In genomic region chr2:155966071-155966471, GRCh38 we compare ENCODE assay signal across 7 cellular contexts.
A peak's percentile ranks its signal among the peaks of the same experiment; 100 is the strongest.
DNase-seq lines count a peak whose midpoint lies in the region; ATAC-seq, FAIRE-seq and TF ChIP-seq lines count a peak whose summit lies in the region.
"Not testable (repeated sequence)": the region's sequence is repeated elsewhere in the genome, so short reads cannot be mapped to it uniquely, and the experiment has no call there.

No MANE protein-coding gene starts in this region.

- peak overlapping the region; percentile 71 for H3K18ac ChIP-seq in H1 (ENCODE audit: extremely low read depth, low read length)

- not testable (repeated sequence) for H3K27ac Mint-ChIP-seq in osteocyte (ENCODE audit: unreplicated experiment)

- not testable (repeated sequence) for BruUV-seq in HepG2 (replicated peaks; lab: Mats Ljungman, UMichigan)

- TF ChIP-seq EP300 in H1 (IDR thresholded peaks at IDR 0.05; ENCODE audit: borderline replicate concordance in 1 of 2, low read depth in 2 of 2, low read length in 2 of 2); HepG2 (IDR thresholded peaks at IDR 0.05; ENCODE audit: low read depth in 2 of 2, low read length in 2 of 2); HepG2 (CRISPR knock-in tag; IDR thresholded peaks at IDR 0.05; ENCODE audit: borderline replicate concordance): not testable (repeated sequence)

- H4K5ac ChIP-seq in H1 (ENCODE audit: insufficient read length, low read depth, low read length), result not testable (repeated sequence)

- TF ChIP-seq RAD21 in H1 (IDR thresholded peaks at IDR 0.05 in 1 of 2, conservative IDR thresholded peaks at IDR 0.05 in 1 of 2; ENCODE audit: low read depth in 2 of 2, low read length in 2 of 2); HepG2 (CRISPR knock-in tag; IDR thresholded peaks at IDR 0.05): not testable (repeated sequence)

- H3K27ac ChIP-seq in HUES64 (ENCODE audit: low read depth, low read length); H1 (ENCODE audit: low read depth, low read length); HepG2 (ENCODE audit: extremely low read length, insufficient read depth, low read length): not testable (repeated sequence)

- not testable (repeated sequence) for H3K4me1 Mint-ChIP-seq in osteocyte (ENCODE audit: unreplicated experiment)

- DNase-seq in ELF-1 (ENCODE audit: low read depth, low spot score), result peak; percentile 65
- DNase-seq in NCI-H2227 treated with DMSO at 0.1 percent for 48 hours (lab: John Stamatoyannopoulos, UW), result peak; percentile 43
- DNase-seq in NT2/D1 (ENCODE audit: low read depth, low spot score); osteocyte (ENCODE audit: extremely low spot score, unreplicated experiment): not testable (repeated sequence)
- peak; percentile 10 to 51 for DNase-seq in H1 (ENCODE audit: low read depth in 1 of 2, low spot score in 2 of 2)
- DNase-seq in HepG2 (ENCODE audit: low spot score), result peak; percentile 8

- H3K4ac ChIP-seq in H1 (replicated peaks; ENCODE audit: insufficient read length, low read depth, low read length), result not testable (repeated sequence)

- CTCF ChIA-PET in H1 (lab: Charles Lee; ENCODE audit: partially characterized antibody); HepG2 (lab: Yijun Ruan, JAX; ENCODE audit: low intra/inter-chr PET ratio, low total read pairs): not testable (repeated sequence)

- H2AK5ac ChIP-seq in H1 (ENCODE audit: low read depth, low read length), result not testable (repeated sequence)

- intact Hi-C loops in HepG2 (cut with micrococcal nuclease; ENCODE audit: unreplicated experiment), result not testable (repeated sequence)

- H3K79me1 ChIP-seq in H1 (ENCODE audit: low read depth, low read length), result not testable (repeated sequence)

- H3K9me3 Mint-ChIP-seq in osteocyte (ENCODE audit: unreplicated experiment), result not testable (repeated sequence)

- TF ChIP-seq CTCF in H1 (IDR thresholded peaks at IDR 0.05; ENCODE audit: control extremely low read depth in 1 of 3, insufficient read depth in 1 of 3, low read depth in 1 of 3, low read length in 3 of 3); HepG2 (CRISPR knock-in tag; IDR thresholded peaks at IDR 0.05); osteocyte (IDR thresholded peaks at IDR 0.05): not testable (repeated sequence)

- POLR2A ChIA-PET in H1 (lab: Charles Lee; ENCODE audit: partially characterized antibody), result interaction anchor here (0.7 to 1.2 kb wide), 3 partner anchors 10 to 123 kb away, joined by 3 read pairs; no protein-coding TSS in a partner anchor
- POLR2A ChIA-PET in HepG2 (lab: Yijun Ruan, JAX), result not testable (repeated sequence)

- H4K91ac ChIP-seq in H1 (replicated peaks; ENCODE audit: insufficient read length, low read length), result not testable (repeated sequence)

- not testable (repeated sequence) for TF ChIP-seq POLR2A in H1 (IDR thresholded peaks at IDR 0.05; ENCODE audit: control extremely low read depth in 1 of 2, low read depth in 2 of 2, low read length in 2 of 2); HepG2 (IDR thresholded peaks at IDR 0.05; ENCODE audit: insufficient read depth in 1 of 2, low read depth in 2 of 2, low read length in 2 of 2)

- in situ Hi-C loops in HepG2 (cut with HindIII; ENCODE audit: extremely low pct_ligation_motif_present, low pct_unique_long_range_greater_than_20kb), result not testable (repeated sequence)

- FAIRE-seq in H1 (lab: Jason Lieb, UNC); HepG2 (lab: Jason Lieb, UNC): not testable (repeated sequence)

- H3K4me3 ChIP-seq in HUES64 (ENCODE audit: low read length), result peak overlapping the region; percentile 38
- peak overlapping the region; percentile 46 for H3K4me3 ChIP-seq in NT2/D1 (ENCODE audit: insufficient read length, low read depth)
- peak overlapping the region in 2 of 4 experiments; percentile 30 to 42; a peak in 2 of 8 replicates for H3K4me3 ChIP-seq in H1 (ENCODE audit: extremely low read depth in 1 of 4, insufficient read depth in 2 of 4, low read depth in 3 of 4, low read length in 4 of 4)
- not testable (repeated sequence) for H3K4me3 ChIP-seq in HepG2 (replicated peaks in 1 of 3; ENCODE audit: insufficient read depth in 1 of 3, low read depth in 2 of 3, low read length in 3 of 3)

- H3K36me3 ChIP-seq in HUES64 (ENCODE audit: insufficient read depth, low read length); NT2/D1 (ENCODE audit: insufficient read depth, insufficient read length, low read length); H1 (ENCODE audit: control insufficient read depth in 2 of 4, insufficient read depth in 4 of 4, low read length in 3 of 4); HepG2 (replicated peaks in 1 of 2; ENCODE audit: control insufficient read depth in 1 of 2, insufficient read depth in 2 of 2, low read length in 2 of 2): not testable (repeated sequence)

- H2BK15ac ChIP-seq in H1 (ENCODE audit: low read length), result not testable (repeated sequence)

- H3K56ac ChIP-seq in H1 (replicated peaks; ENCODE audit: insufficient read length, low read depth, low read length), result not testable (repeated sequence)

- H2BK120ac ChIP-seq in H1 (replicated peaks; ENCODE audit: low read depth, low read length), result not testable (repeated sequence)

- not testable (repeated sequence) for H3K27me3 ChIP-seq in HUES64 (ENCODE audit: insufficient read depth, low read length); NT2/D1 (ENCODE audit: insufficient read depth, insufficient read length); H1 (replicated peaks in 1 of 4; ENCODE audit: control insufficient read depth in 3 of 4, extremely low read depth in 1 of 4, insufficient read depth in 3 of 4, low read length in 3 of 4); HepG2 (ENCODE audit: control insufficient read depth in 1 of 2, insufficient read depth in 2 of 2, low read length in 2 of 2)

- ATAC-seq in HepG2, result peak; percentile 91

- H4K20me1 ChIP-seq in H1 (replicated peaks in 1 of 2; ENCODE audit: control insufficient read depth in 1 of 2, insufficient read depth in 2 of 2, low read length in 2 of 2); HepG2 (ENCODE audit: insufficient read depth, low read length): not testable (repeated sequence)

- H2BK20ac ChIP-seq in H1 (ENCODE audit: low read length), result not testable (repeated sequence)

- H2BK5ac ChIP-seq in H1 (ENCODE audit: low read depth, low read length), result not testable (repeated sequence)

- H2AFZ ChIP-seq in H1 (ENCODE audit: low read length), result peak overlapping the region; percentile 81; the same call in 1 of the 2 replicates
- H2AFZ ChIP-seq in HepG2 (ENCODE audit: low read length), result not testable (repeated sequence)

- H3K9ac ChIP-seq in HUES64 (ENCODE audit: low read depth, low read length) (peak overlapping the region; percentile 65), NT2/D1 (ENCODE audit: insufficient read length, low read depth) (peak overlapping the region; percentile 68), H1 (replicated peaks in 1 of 4; ENCODE audit: extremely low read depth in 1 of 4, low read depth in 3 of 4, low read length in 3 of 4) (peak overlapping the region in 3 of 4 experiments; percentile 20 to 67 (median 43); a peak in 4 of 7 replicates)
- H3K9ac ChIP-seq in HepG2 (ENCODE audit: insufficient read depth, low read depth, low read length), result not testable (repeated sequence)

- H3K4me2 ChIP-seq in H1 (ENCODE audit: insufficient read depth in 1 of 2, low read depth in 2 of 2, low read length in 2 of 2), result peak overlapping the region; percentile 51 to 61
- H3K4me2 ChIP-seq in HepG2 (ENCODE audit: low read depth, low read length), result not testable (repeated sequence)

- H3K9me3 ChIP-seq in HUES64 (ENCODE audit: insufficient read depth, low read depth, low read length); NT2/D1 (ENCODE audit: insufficient read depth, low read length); H1 (ENCODE audit: insufficient read depth in 2 of 2, low read depth in 1 of 2, low read length in 1 of 2); HepG2 (ENCODE audit: low read length): not testable (repeated sequence)

- not testable (repeated sequence) for H3K23ac ChIP-seq in H1 (ENCODE audit: insufficient read length)

- not testable (repeated sequence) for H4K8ac ChIP-seq in H1 (ENCODE audit: extremely low read depth, insufficient read depth, low read length)

- not testable (repeated sequence) for H3K27me3 Mint-ChIP-seq in osteocyte (ENCODE audit: unreplicated experiment)

- H3K79me2 ChIP-seq in H1 (ENCODE audit: control insufficient read depth in 1 of 2, insufficient read depth in 2 of 2, low read length in 2 of 2); HepG2 (ENCODE audit: insufficient read depth, low read length): not testable (repeated sequence)

- not testable (repeated sequence) for H3K23me2 ChIP-seq in H1 (ENCODE audit: low read depth, low read length)

- H2BK12ac ChIP-seq in H1 (ENCODE audit: low read depth, low read length), result peak overlapping the region; percentile 80; the same call in 1 of the 2 replicates

- not testable (repeated sequence) for H3K36me3 Mint-ChIP-seq in osteocyte (ENCODE audit: unreplicated experiment)

- H3K14ac ChIP-seq in H1 (ENCODE audit: insufficient read length), result not testable (repeated sequence)

- H3K4me1 ChIP-seq in HUES64 (ENCODE audit: insufficient read depth, low read length); NT2/D1 (ENCODE audit: insufficient read depth, insufficient read length); H1 (replicated peaks in 1 of 4; ENCODE audit: control insufficient read depth in 3 of 4, insufficient read depth in 4 of 4, low read length in 3 of 4); HepG2 (ENCODE audit: insufficient read depth, low read length): not testable (repeated sequence)

- 57% methylated on average over 17 of the region's 17 CpGs for WGBS in HUES64
- 62% methylated on average over 17 of the region's 17 CpGs; no CpG with 5 or more reads in 1 of the 2 experiments for whole genome bisulfite sequencing in H1 (ENCODE audit: extremely low coverage in 1 of 2, insufficient coverage in 1 of 2, insufficient read length in 1 of 2, insufficient replicate concordance in 2 of 2, low coverage in 1 of 2, low lambda C conversion rate in 2 of 2, missing lambda C conversion rate in 1 of 2), 2 experiments
- WGBS in HepG2 (ENCODE audit: low lambda C conversion rate), result 55% methylated on average over 14 of the region's 17 CpGs

- H3K4me3 Mint-ChIP-seq in osteocyte (ENCODE audit: unreplicated experiment), result peak overlapping the region; percentile 64

TF ChIP-seq in H1, 55 proteins besides CTCF, POLR2A, EP300 and RAD21:
- TF ChIP-seq YY1 (IDR thresholded peaks at IDR 0.05; ENCODE audit: low read depth, low read length), result 0 out of 2 replicates have a peak, but pooled peaks have one; percentile 17

TF ChIP-seq in HepG2, 621 proteins besides CTCF, POLR2A, EP300 and RAD21 (continues in another document):
- TF ChIP-seq ZNF350 (CRISPR knock-in tag; IDR thresholded peaks at IDR 0.05; ENCODE audit: borderline replicate concordance, low read depth), result 0 out of 2 replicates have a peak, but pooled peaks have one; percentile 33
- peak; percentile 32; the same call in 1 of the 2 replicates for TF ChIP-seq ZBTB38 (CRISPR knock-in tag; IDR thresholded peaks at IDR 0.05)
